21 cellular contexts compared by ENCODE assay signal in the genomic region with DNA sequence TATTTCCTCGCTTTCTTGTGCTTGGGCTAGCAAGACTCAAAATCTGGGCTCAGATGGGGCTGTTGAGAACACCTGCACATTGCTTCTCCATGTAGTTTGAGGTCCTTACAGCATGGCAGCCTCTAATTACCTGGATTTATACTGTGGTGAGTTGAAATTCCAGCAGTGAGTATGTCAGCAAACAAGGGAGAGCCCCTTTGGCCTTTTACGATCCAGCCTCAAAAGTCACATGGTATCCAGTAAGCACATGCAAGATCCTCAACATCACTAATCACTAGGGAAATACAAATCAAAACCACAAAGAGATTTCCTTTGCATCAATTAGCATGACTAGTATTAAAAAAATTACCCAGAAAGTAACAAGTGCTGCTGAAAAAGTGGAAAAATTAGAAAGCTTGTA.
"Had no signal": no experiment of that assay in that cellular context is flagged by ENCODE, and none has a peak within 500 bp of the region (broad histone marks: within the 10 kb centered on the region; RNA-seq: fewer than 3 reads in every experiment).

No MANE protein-coding gene starts in this region.

- H3K4me3 ChIP-seq: pancreas, prostate gland, right lobe of liver, sigmoid colon, stomach, thoracic aorta, thyroid gland, tibial nerve, upper lobe of left lung, vagina had no signal

- DNase-seq: nephron progenitor cell; nucleus accumbens; pancreas; right cardiac atrium; right lobe of liver; sigmoid colon; small intestine; stimulated activated CD4-positive, alpha-beta T cell treated with anti-CD3 and anti-CD28 coated beads, Interleukin-15, amount 100 ng/mL, for 24 hours; stimulated activated CD4-positive, alpha-beta T cell treated with anti-CD3 and anti-CD28 coated beads, Interleukin-2, amount 100 ng/mL, for 24 hours; stimulated activated CD4-positive, alpha-beta T cell treated with anti-CD3 and anti-CD28 coated beads, Interleukin-2, amount 100 ng/mL, for 48 hours; stimulated activated CD4-positive, alpha-beta T cell treated with anti-CD3 and anti-CD28 coated beads, Interleukin-4, amount 100 ng/mL, for 24 hours; stimulated activated naive B cell treated with anti-CD40 and anti-IgM and Interleukin-4, amounts not matched to agents 10 μg/mL and 1 μg/mL and 100 μg/mL, for 72 hours; stimulated activated naive CD4-positive, alpha-beta T cell treated with Interleukin-2 at 50 U/mL for 16 hours; stomach; thyroid gland; trophoblast cell; upper lobe of left lung had no signal
